Comparison of ENCODE assay signal across 15 cellular contexts in the genomic region with DNA sequence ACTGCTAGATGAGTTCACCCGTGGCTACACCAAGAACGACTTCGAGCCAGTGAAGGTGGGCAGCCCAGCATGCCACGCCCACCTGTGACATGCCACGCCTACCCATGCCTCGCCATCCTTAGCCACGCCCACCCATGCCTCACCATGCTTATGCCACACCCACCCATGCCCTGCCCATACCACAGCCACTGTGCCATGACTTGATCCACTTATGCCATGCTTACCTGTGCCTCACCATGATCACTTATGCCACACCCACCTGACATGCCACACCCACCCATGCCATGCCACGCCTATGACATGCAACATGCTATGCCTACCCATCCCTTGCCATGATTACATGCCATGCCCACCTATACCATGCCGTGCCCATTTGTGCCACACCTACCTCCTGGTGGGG. TPM values are rescaled to one million over a fixed set of nuclear protein-coding genes. Genes with fewer than 3 reads are reported as not detected.
DNase-seq lines count a peak whose midpoint lies in the region; ATAC-seq and TF ChIP-seq lines count a peak whose summit lies in the region.
"Had no signal": no experiment of that assay in that cellular context is flagged by ENCODE, and none has a peak within 500 bp of the region (broad histone marks: within the 10 kb centered on the region; RNA-seq: fewer than 3 reads in every experiment).

No MANE protein-coding gene starts in this region.

- peak; percentile 26 for DNase-seq in left ventricle myocardium superior
- no peak for DNase-seq in heart right ventricle
- peak; percentile 44 for DNase-seq in PC-3
- DNase-seq in chondrocyte (ENCODE audit: low spot score), result no peak
- DNase-seq in stimulated activated effector memory CD8-positive, alpha-beta T cell treated with anti-CD3 and anti-CD28 coated beads, Interleukin-12 subunit alpha, Interleukin-12 subunit beta, amount 100 ng/mL, for 72 hours (ENCODE audit: low spot score in 2 of 2), result no peak
- no peak for DNase-seq in uterus
- DNase-seq in anterior cingulate cortex (lab: John Stamatoyannopoulos, UW), result no peak
- DNase-seq: activated gamma-delta T cell treated with Interleukin-2 at 50 U/mL for 16 hours, GF-D8, MV-4-11, NCI-H345, small intestine had no signal

- H3K9ac ChIP-seq in PC-3 (ENCODE audit: low read length), result no peak overlapping the region
- H3K9ac ChIP-seq: BLaER1 had no signal

- BruUV-seq in PC-3 (replicated peaks; lab: Mats Ljungman, UMichigan), result no TSS peak

- no peaks in the 10 kb centered on the region for H3K79me2 ChIP-seq in PC-3 (ENCODE audit: low read length)

- H3K9me2 ChIP-seq in PC-3 (replicated peaks; ENCODE audit: low read length), result no peaks in the 10 kb centered on the region

- no peak overlapping the region for H3K4me2 ChIP-seq in PC-3 (ENCODE audit: low read length)
- H3K4me2 ChIP-seq: BLaER1 had no signal

- no peak overlapping the region for H2AFZ ChIP-seq in PC-3 (ENCODE audit: low read length)

- no peaks in the 10 kb centered on the region for H3K4me1 ChIP-seq in heart right ventricle
- no peaks in the 10 kb centered on the region for H3K4me1 ChIP-seq in PC-3 (ENCODE audit: insufficient read depth, low read length)
- H3K4me1 ChIP-seq in uterus, result no peaks in the 10 kb centered on the region

- no peaks in the 10 kb centered on the region for H3K4me1 Mint-ChIP-seq in chondrocyte (ENCODE audit: low read depth)
- H3K4me1 Mint-ChIP-seq in stimulated activated effector memory CD8-positive, alpha-beta T cell treated with anti-CD3 and anti-CD28 coated beads, Interleukin-12 subunit alpha, Interleukin-12 subunit beta, amount 100 ng/mL, for 72 hours, result no peaks in the 10 kb centered on the region
- H3K4me1 Mint-ChIP-seq: neural crest cell had no signal

- TF ChIP-seq POLR2A in uterus (IDR thresholded peaks at IDR 0.05), result no peak

- WGBS in heart right ventricle, 2 donors, result 91 to 92% methylated on average over 9 of the region's 9 CpGs

- TF ChIP-seq CTCF in heart right ventricle (IDR thresholded peaks at IDR 0.05), result no peak
- TF ChIP-seq CTCF in PC-3 (conservative IDR thresholded peaks at IDR 0.05; ENCODE audit: low read depth, low read length), result no peak
- no peak for TF ChIP-seq CTCF in chondrocyte (IDR thresholded peaks at IDR 0.05)
- no peak for TF ChIP-seq CTCF in uterus (IDR thresholded peaks at IDR 0.05)

- H4K20me1 ChIP-seq in PC-3 (ENCODE audit: low read length), result no peaks in the 10 kb centered on the region

- H3K9me3 ChIP-seq in heart right ventricle (no peaks in the 10 kb centered on the region), PC-3 (ENCODE audit: low read length) (no peaks in the 10 kb centered on the region), uterus (no peaks in the 10 kb centered on the region)
- H3K9me3 ChIP-seq: BLaER1 had no signal

- no peak for ATAC-seq in left ventricle myocardium superior
- ATAC-seq in heart right ventricle, result no peak
- peak; percentile 54 for ATAC-seq in PC-3
- ATAC-seq in stimulated activated effector memory CD8-positive, alpha-beta T cell treated with anti-CD3 and anti-CD28 coated beads, Interleukin-12 subunit alpha, Interleukin-12 subunit beta, amount 100 ng/mL, for 72 hours, result peak; percentile 64
- ATAC-seq in HG02970 (IDR thresholded peaks at IDR 0.05; ENCODE audit: low FRiP score, unreplicated experiment), result no peak

- H3K4me3 Mint-ChIP-seq in chondrocyte (ENCODE audit: unreplicated experiment), result no peak overlapping the region
- H3K4me3 Mint-ChIP-seq in stimulated activated effector memory CD8-positive, alpha-beta T cell treated with anti-CD3 and anti-CD28 coated beads, Interleukin-12 subunit alpha, Interleukin-12 subunit beta, amount 100 ng/mL, for 72 hours, result no peak overlapping the region

- POLR2A ChIA-PET in PC-3 (lab: Charles Lee; ENCODE audit: unreplicated experiment), result no interaction called here

- peaks cover 56% of the 10 kb centered on the region for H3K36me3 Mint-ChIP-seq in chondrocyte (ENCODE audit: low read depth)
- H3K36me3 Mint-ChIP-seq in stimulated activated effector memory CD8-positive, alpha-beta T cell treated with anti-CD3 and anti-CD28 coated beads, Interleukin-12 subunit alpha, Interleukin-12 subunit beta, amount 100 ng/mL, for 72 hours, result peaks cover 12% of the 10 kb centered on the region

- intact Hi-C loops in left ventricle myocardium superior (cut with micrococcal nuclease), result no loop called here
- intact Hi-C loops in heart right ventricle (cut with DNase I), result loop anchor here in 2 of 10 donors (10.0 kb wide), 1 partner anchor 83 kb away; a partner anchor contains a TSS
- intact Hi-C loops in PC-3 (cut with micrococcal nuclease), result no loop called here
- intact Hi-C loops in uterus (cut with DNase I; ENCODE audit: low total_unique reads), result no loop called here

- H3K4me3 ChIP-seq in heart right ventricle (no peak overlapping the region), PC-3 (ENCODE audit: low read length) (no peak overlapping the region), uterus (no peak overlapping the region)
- H3K4me3 ChIP-seq: BLaER1 had no signal

- no peaks in the 10 kb centered on the region for H3F3A ChIP-seq in PC-3 (ENCODE audit: low read length, unreplicated experiment)

- peak overlapping the region; percentile 17 for H3K27ac Mint-ChIP-seq in chondrocyte (ENCODE audit: unreplicated experiment)
- H3K27ac Mint-ChIP-seq in stimulated activated effector memory CD8-positive, alpha-beta T cell treated with anti-CD3 and anti-CD28 coated beads, Interleukin-12 subunit alpha, Interleukin-12 subunit beta, amount 100 ng/mL, for 72 hours, result peak overlapping the region; percentile 40

- no peaks in the 10 kb centered on the region for H3K9me3 Mint-ChIP-seq in chondrocyte (ENCODE audit: low read depth)
- no peaks in the 10 kb centered on the region for H3K9me3 Mint-ChIP-seq in stimulated activated effector memory CD8-positive, alpha-beta T cell treated with anti-CD3 and anti-CD28 coated beads, Interleukin-12 subunit alpha, Interleukin-12 subunit beta, amount 100 ng/mL, for 72 hours
- H3K9me3 Mint-ChIP-seq: neural crest cell had no signal

- H3K27me3 ChIP-seq in heart right ventricle (no peaks in the 10 kb centered on the region), PC-3 (ENCODE audit: low read length) (no peaks in the 10 kb centered on the region), uterus (no peaks in the 10 kb centered on the region)
- H3K27me3 ChIP-seq: BLaER1 had no signal

- peaks cover 0 to 100% (median 51%) of the 10 kb centered on the region in 9 donors for H3K36me3 ChIP-seq in heart right ventricle
- peaks cover 27% of the 10 kb centered on the region for H3K36me3 ChIP-seq in PC-3 (ENCODE audit: low read depth, low read length)
- H3K36me3 ChIP-seq in uterus, result no peaks in the 10 kb centered on the region

- no peaks in the 10 kb centered on the region for H3K27me3 Mint-ChIP-seq in chondrocyte (ENCODE audit: low read depth)

- no peak overlapping the region for H3K27ac ChIP-seq in heart right ventricle
- H3K27ac ChIP-seq in PC-3 (ENCODE audit: low read length), result no peak overlapping the region
- H3K27ac ChIP-seq in uterus, result no peak overlapping the region
- H3K27ac ChIP-seq: BLaER1 had no signal

- CTCF ChIA-PET in PC-3 (lab: Charles Lee), result interaction anchor here (1.0 kb wide), 1 partner anchor 65 kb away, joined by 3 read pairs; a partner anchor contains a TSS

RNA-seq across cellular contexts. Expression of a gene that starts 12.9 kb away (rescaled TPM):
- 27.4 TPM for total RNA-seq in left ventricle myocardium superior
- total RNA-seq in heart right ventricle, result 10 to 100 TPM; 25.1 to 36.6 (median 28.3) TPM
- 10 to 100 TPM; 48.6 to 67.6 TPM for polyA plus RNA-seq in heart right ventricle
- 32.5 and 41.5 TPM in 2 replicates for total RNA-seq in PC-3 (2014; rRNA removed)
- total RNA-seq in chondrocyte, result 27.3 to 31.7 TPM (median 29.9 TPM) in 3 replicates
- total RNA-seq in uterus, result 10 to 100 TPM; 11.5 to 43.5 (median 22.2) TPM

RNA-seq across cellular contexts. Expression of a gene that starts 23.8 kb away (rescaled TPM):
- 28.0 TPM for total RNA-seq in left ventricle myocardium superior
- 10 to 100 TPM in 9 of 10 donors, 1 to 10 TPM in 1; 7.2 to 38.6 (median 15.0) TPM for total RNA-seq in heart right ventricle
- polyA plus RNA-seq in heart right ventricle, result 10 to 100 TPM; 14.3 to 47.4 TPM
- total RNA-seq in PC-3 (2014; rRNA removed), result 5.6 and 9.4 TPM in 2 replicates
- total RNA-seq in chondrocyte, result 21.1 to 23.8 TPM (median 22.3 TPM) in 3 replicates
- 10 to 100 TPM in 2 of 4 donors, 1 to 10 TPM in 1, not detected in 1; 5.9 to 32.6 (median 17.6) TPM for total RNA-seq in uterus

RNA-seq across cellular contexts. Expression of a gene that starts 43.5 kb away (rescaled TPM):
- 82.4 TPM for total RNA-seq in left ventricle myocardium superior
- total RNA-seq in heart right ventricle, result 10 to 100 TPM; 34.5 to 79.7 (median 42.2) TPM
- 10 to 100 TPM; 32.0 to 46.1 TPM for polyA plus RNA-seq in heart right ventricle
- total RNA-seq in PC-3 (2014; rRNA removed), result 134 and 159 TPM in 2 replicates
- total RNA-seq in chondrocyte, result 31.9 to 45.0 TPM (median 43.7 TPM) in 3 replicates
- total RNA-seq in uterus, result 10 to 100 TPM; 14.3 to 45.0 (median 36.0) TPM

Comparison
In these comparisons a context has a peak if more than half of its experiments do, and no peak if none do; other contexts are left out.
1. DNase-seq: peak in left ventricle myocardium superior (single experiment) and PC-3 (single experiment); none in heart right ventricle (0 of 2), chondrocyte (single experiment), stimulated activated effector memory CD8-positive, alpha-beta T cell treated with anti-CD3 and anti-CD28 coated beads, Interleukin-12 subunit alpha, Interleukin-12 subunit beta, amount 100 ng/mL, for 72 hours (0 of 2), uterus (0 of 2) and anterior cingulate cortex (0 of 58).
2. ATAC-seq: peak in PC-3 (single experiment) and stimulated activated effector memory CD8-positive, alpha-beta T cell treated with anti-CD3 and anti-CD28 coated beads, Interleukin-12 subunit alpha, Interleukin-12 subunit beta, amount 100 ng/mL, for 72 hours (single experiment); none in left ventricle myocardium superior (single experiment), heart right ventricle (0 of 8) and HG02970 (single experiment).